ENCODE assay signal across 36 cellular contexts in the genomic region with DNA sequence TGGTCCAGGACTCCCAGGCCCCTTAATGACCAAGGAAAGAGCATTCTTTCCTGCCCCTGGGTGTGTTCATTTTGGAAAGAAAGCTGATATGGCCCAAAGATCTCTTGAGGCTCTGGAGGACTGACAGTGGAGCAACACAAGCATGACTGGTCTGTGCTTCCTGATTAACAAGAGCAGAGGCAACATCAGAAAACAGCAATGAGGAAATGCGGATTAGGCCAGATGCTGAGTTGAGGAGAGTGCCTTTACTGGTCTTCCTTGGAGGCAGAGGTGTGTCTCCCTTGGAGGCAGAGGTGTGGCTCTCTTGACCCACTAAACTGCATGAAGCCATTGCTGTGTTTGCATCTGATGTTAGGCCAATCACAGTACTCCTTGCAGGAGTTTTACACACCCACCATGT. TPM values are rescaled to one million over a fixed set of nuclear protein-coding genes. Genes with fewer than 3 reads are reported as not detected.
"Had no signal": no experiment of that assay in that cellular context is flagged by ENCODE, and none has a peak within 500 bp of the region (broad histone marks: within the 10 kb centered on the region; RNA-seq: fewer than 3 reads in every experiment).

No MANE protein-coding gene starts in this region.

- H3K4me2 ChIP-seq: SK-N-SH had no signal

- H3K27ac Mint-ChIP-seq: activated B cell treated with CpG ODN at 0.5 μM for 24 hours; activated CD4-positive, alpha-beta memory T cell treated with anti-CD3 and anti-CD28 coated beads for 36 hours; activated naive CD4-positive, alpha-beta T cell treated with anti-CD3 and anti-CD28 coated beads for 36 hours; activated naive CD4-positive, alpha-beta T cell treated with anti-CD3 and anti-CD28 coated beads, Interleukin-2, amount 50 U/mL, for 72 hours; activated T-helper 1 cell treated with anti-CD3 and anti-CD28 coated beads, Interleukin-12 subunit alpha, Interleukin-12 subunit beta, Interleukin-2, Interleukin-4 antibody, amounts not matched to agents 30 ng/mL and 10 ng/mL and 1 ng/mL, durations not matched to agents 14 hours and 24 hours and 36 hours; T-helper 1 cell treated with Interleukin-12 subunit alpha and Interleukin-12 subunit beta and Interleukin-4 antibody, amounts not matched to agents 30 μg/mL and 1 μg/mL, for 36 hours; T-helper 2 cell treated with Interferon-gamma antibody and Interleukin-4, amounts not matched to agents 5 μg/mL and 100 μg/mL, for 36 hours had no signal

- H3K9me3 ChIP-seq: adrenal gland, body of pancreas, breast epithelium, SJSA1, SK-N-SH had no signal

- H3K36me3 Mint-ChIP-seq: activated CD4-positive, alpha-beta memory T cell treated with anti-CD3 and anti-CD28 coated beads for 36 hours; activated naive CD4-positive, alpha-beta T cell treated with anti-CD3 and anti-CD28 coated beads, Interleukin-2, amount 50 U/mL, for 72 hours had no signal

- H3K4me1 ChIP-seq: adrenal gland, body of pancreas, breast epithelium, SJSA1 had no signal

- H3K27me3 ChIP-seq: body of pancreas, breast epithelium had no signal

- H3K4me1 Mint-ChIP-seq: activated B cell treated with CpG ODN at 0.5 μM for 24 hours had no signal

- H3K4me3 ChIP-seq: adrenal gland, body of pancreas, breast epithelium, SJSA1 had no signal

- H3K9ac ChIP-seq: SK-N-SH had no signal

- H3K4me3 Mint-ChIP-seq: activated B cell treated with CpG ODN at 0.5 μM for 24 hours; activated CD4-positive, alpha-beta memory T cell treated with anti-CD3 and anti-CD28 coated beads for 36 hours; activated naive CD4-positive, alpha-beta T cell treated with anti-CD3 and anti-CD28 coated beads for 36 hours; activated T-cell treated with anti-CD3 and anti-CD28 coated beads, Interleukin-2, amount 50 U/mL, for 4 hours; activated T-helper 1 cell treated with anti-CD3 and anti-CD28 coated beads, Interleukin-12 subunit alpha, Interleukin-12 subunit beta, Interleukin-2, Interleukin-4 antibody, amounts not matched to agents 30 ng/mL and 10 ng/mL and 1 ng/mL, durations not matched to agents 14 hours and 24 hours and 36 hours; T-helper 1 cell treated with Interleukin-12 subunit alpha and Interleukin-12 subunit beta and Interleukin-4 antibody, amounts not matched to agents 30 μg/mL and 1 μg/mL, for 36 hours; T-helper 2 cell treated with Interferon-gamma antibody and Interleukin-4, amounts not matched to agents 5 μg/mL and 100 μg/mL, for 36 hours had no signal

- DNase-seq: activated B cell treated with CpG ODN at 0.5 μM for 24 hours; activated CD4-positive, alpha-beta memory T cell treated with anti-CD3 and anti-CD28 coated beads for 36 hours; activated CD4-positive, alpha-beta T cell treated with anti-CD3 and anti-CD28 coated beads for 4 hours; activated CD4-positive, alpha-beta T cell treated with anti-CD3 and anti-CD28 coated beads, Interleukin-2, amount 50 U/mL, for 1 hour; activated CD4-positive, CD25-positive, alpha-beta regulatory T cell treated with anti-CD3 and anti-CD28 coated beads, Interleukin-2, amount 50 U/mL, for 72 hours; activated CD8-positive, alpha-beta memory T cell treated with anti-CD3 and anti-CD28 coated beads, Interleukin-2, amount 50 U/mL, for 4 hours; activated gamma-delta T cell treated with Interleukin-2 at 50 U/mL for 16 hours; activated naive CD4-positive, alpha-beta T cell treated with anti-CD3 and anti-CD28 coated beads for 36 hours; activated T-cell treated with anti-CD3 and anti-CD28 coated beads for 4 hours; activated T-cell treated with anti-CD3 and anti-CD28 coated beads, Interleukin-2, amount 50 U/mL, for 4 hours; adrenal gland; body of pancreas; caudate nucleus; Karpas-422; KBM-7; NCI-H1048; NCI-H1436 treated with DMSO at 0.1 percent for 48 hours; NCI-H1694 treated with DMSO at 0.1 percent for 48 hours; NCI-H2029; NCI-H345; NCI-H524 treated with DMSO at 0.1 percent for 48 hours; NCI-H748 treated with DMSO at 0.1 percent for 48 hours; SHP77; SK-N-SH had no signal

- ATAC-seq: activated naive CD4-positive, alpha-beta T cell treated with anti-CD3 and anti-CD28 coated beads, Interleukin-2, amount 50 U/mL, for 72 hours; activated T-cell treated with anti-CD3 and anti-CD28 coated beads, Interleukin-2, amount 50 U/mL, for 4 hours; body of pancreas; Panc1 had no signal

- H3K9me3 Mint-ChIP-seq: activated B cell treated with CpG ODN at 0.5 μM for 24 hours; activated CD4-positive, alpha-beta memory T cell treated with anti-CD3 and anti-CD28 coated beads for 36 hours; activated naive CD4-positive, alpha-beta T cell treated with anti-CD3 and anti-CD28 coated beads for 36 hours; activated T-cell treated with anti-CD3 and anti-CD28 coated beads, Interleukin-2, amount 50 U/mL, for 4 hours; activated T-helper 1 cell treated with anti-CD3 and anti-CD28 coated beads, Interleukin-12 subunit alpha, Interleukin-12 subunit beta, Interleukin-2, Interleukin-4 antibody, amounts not matched to agents 30 ng/mL and 10 ng/mL and 1 ng/mL, durations not matched to agents 14 hours and 24 hours and 36 hours; T-helper 1 cell treated with Interleukin-12 subunit alpha and Interleukin-12 subunit beta and Interleukin-4 antibody, amounts not matched to agents 30 μg/mL and 1 μg/mL, for 36 hours; T-helper 2 cell treated with Interferon-gamma antibody and Interleukin-4, amounts not matched to agents 5 μg/mL and 100 μg/mL, for 36 hours had no signal

- H3K36me3 ChIP-seq: adrenal gland, breast epithelium, SJSA1 had no signal

- FAIRE-seq: astrocyte had no signal

- H3K27ac ChIP-seq: adrenal gland, body of pancreas, breast epithelium, SJSA1, VCaP had no signal

RNA-seq across cellular contexts. Expression of a gene that starts 19.9 kb away (rescaled TPM):
- total RNA-seq: activated B cell treated with CpG ODN at 0.5 μM for 24 hours; activated CD4-positive, alpha-beta memory T cell treated with anti-CD3 and anti-CD28 coated beads for 36 hours; activated naive CD4-positive, alpha-beta T cell treated with anti-CD3 and anti-CD28 coated beads for 36 hours; activated naive CD4-positive, alpha-beta T cell treated with anti-CD3 and anti-CD28 coated beads, Interleukin-2, amount 50 U/mL, for 72 hours; activated T-cell treated with anti-CD3 and anti-CD28 coated beads, Interleukin-2, amount 50 U/mL, for 4 hours; activated T-helper 1 cell treated with anti-CD3 and anti-CD28 coated beads, Interleukin-12 subunit alpha, Interleukin-12 subunit beta, Interleukin-2, Interleukin-4 antibody, amounts not matched to agents 30 ng/mL and 10 ng/mL and 1 ng/mL, durations not matched to agents 14 hours and 24 hours and 36 hours; adrenal gland; astrocyte; body of pancreas; breast epithelium; MCF 10A; NCI-H460; RPMI7951; SJSA1 had no signal
- polyA plus RNA-seq: adrenal gland, SK-N-SH had no signal

RNA-seq across cellular contexts. Expression of a gene that starts 26.3 kb away (rescaled TPM):
- total RNA-seq: activated B cell treated with CpG ODN at 0.5 μM for 24 hours; activated CD4-positive, alpha-beta memory T cell treated with anti-CD3 and anti-CD28 coated beads for 36 hours; activated naive CD4-positive, alpha-beta T cell treated with anti-CD3 and anti-CD28 coated beads for 36 hours; activated naive CD4-positive, alpha-beta T cell treated with anti-CD3 and anti-CD28 coated beads, Interleukin-2, amount 50 U/mL, for 72 hours; activated T-helper 1 cell treated with anti-CD3 and anti-CD28 coated beads, Interleukin-12 subunit alpha, Interleukin-12 subunit beta, Interleukin-2, Interleukin-4 antibody, amounts not matched to agents 30 ng/mL and 10 ng/mL and 1 ng/mL, durations not matched to agents 14 hours and 24 hours and 36 hours; adrenal gland; body of pancreas; breast epithelium; MCF 10A; NCI-H460; RPMI7951; SJSA1 had no signal
- polyA plus RNA-seq: adrenal gland, SK-N-SH had no signal

RNA-seq across cellular contexts. Expression of a gene that starts 27.5 kb away (rescaled TPM):
- total RNA-seq: activated B cell treated with CpG ODN at 0.5 μM for 24 hours; activated CD4-positive, alpha-beta memory T cell treated with anti-CD3 and anti-CD28 coated beads for 36 hours; activated naive CD4-positive, alpha-beta T cell treated with anti-CD3 and anti-CD28 coated beads for 36 hours; activated naive CD4-positive, alpha-beta T cell treated with anti-CD3 and anti-CD28 coated beads, Interleukin-2, amount 50 U/mL, for 72 hours; activated T-cell treated with anti-CD3 and anti-CD28 coated beads, Interleukin-2, amount 50 U/mL, for 4 hours; activated T-helper 1 cell treated with anti-CD3 and anti-CD28 coated beads, Interleukin-12 subunit alpha, Interleukin-12 subunit beta, Interleukin-2, Interleukin-4 antibody, amounts not matched to agents 30 ng/mL and 10 ng/mL and 1 ng/mL, durations not matched to agents 14 hours and 24 hours and 36 hours; adrenal gland; astrocyte; body of pancreas; breast epithelium; MCF 10A; NCI-H460; RPMI7951; SJSA1 had no signal
- polyA plus RNA-seq: adrenal gland, SK-N-SH had no signal

RNA-seq across cellular contexts. Expression of a gene that starts 35.0 kb away (rescaled TPM):
- total RNA-seq: activated B cell treated with CpG ODN at 0.5 μM for 24 hours; activated CD4-positive, alpha-beta memory T cell treated with anti-CD3 and anti-CD28 coated beads for 36 hours; activated naive CD4-positive, alpha-beta T cell treated with anti-CD3 and anti-CD28 coated beads for 36 hours; activated naive CD4-positive, alpha-beta T cell treated with anti-CD3 and anti-CD28 coated beads, Interleukin-2, amount 50 U/mL, for 72 hours; activated T-cell treated with anti-CD3 and anti-CD28 coated beads, Interleukin-2, amount 50 U/mL, for 4 hours; activated T-helper 1 cell treated with anti-CD3 and anti-CD28 coated beads, Interleukin-12 subunit alpha, Interleukin-12 subunit beta, Interleukin-2, Interleukin-4 antibody, amounts not matched to agents 30 ng/mL and 10 ng/mL and 1 ng/mL, durations not matched to agents 14 hours and 24 hours and 36 hours; adrenal gland; astrocyte; body of pancreas; breast epithelium; MCF 10A; NCI-H460; RPMI7951; SJSA1 had no signal
- polyA plus RNA-seq: adrenal gland, SK-N-SH had no signal

RNA-seq across cellular contexts. Expression of a gene that starts 54.9 kb away (rescaled TPM):
- total RNA-seq: activated B cell treated with CpG ODN at 0.5 μM for 24 hours; activated CD4-positive, alpha-beta memory T cell treated with anti-CD3 and anti-CD28 coated beads for 36 hours; activated naive CD4-positive, alpha-beta T cell treated with anti-CD3 and anti-CD28 coated beads for 36 hours; activated naive CD4-positive, alpha-beta T cell treated with anti-CD3 and anti-CD28 coated beads, Interleukin-2, amount 50 U/mL, for 72 hours; activated T-cell treated with anti-CD3 and anti-CD28 coated beads, Interleukin-2, amount 50 U/mL, for 4 hours; activated T-helper 1 cell treated with anti-CD3 and anti-CD28 coated beads, Interleukin-12 subunit alpha, Interleukin-12 subunit beta, Interleukin-2, Interleukin-4 antibody, amounts not matched to agents 30 ng/mL and 10 ng/mL and 1 ng/mL, durations not matched to agents 14 hours and 24 hours and 36 hours; adrenal gland; astrocyte; body of pancreas; breast epithelium; MCF 10A; NCI-H460; SJSA1 had no signal
- polyA plus RNA-seq: adrenal gland, SK-N-SH had no signal
